ENCODE assay signal across 10 cellular contexts in the genomic region with DNA sequence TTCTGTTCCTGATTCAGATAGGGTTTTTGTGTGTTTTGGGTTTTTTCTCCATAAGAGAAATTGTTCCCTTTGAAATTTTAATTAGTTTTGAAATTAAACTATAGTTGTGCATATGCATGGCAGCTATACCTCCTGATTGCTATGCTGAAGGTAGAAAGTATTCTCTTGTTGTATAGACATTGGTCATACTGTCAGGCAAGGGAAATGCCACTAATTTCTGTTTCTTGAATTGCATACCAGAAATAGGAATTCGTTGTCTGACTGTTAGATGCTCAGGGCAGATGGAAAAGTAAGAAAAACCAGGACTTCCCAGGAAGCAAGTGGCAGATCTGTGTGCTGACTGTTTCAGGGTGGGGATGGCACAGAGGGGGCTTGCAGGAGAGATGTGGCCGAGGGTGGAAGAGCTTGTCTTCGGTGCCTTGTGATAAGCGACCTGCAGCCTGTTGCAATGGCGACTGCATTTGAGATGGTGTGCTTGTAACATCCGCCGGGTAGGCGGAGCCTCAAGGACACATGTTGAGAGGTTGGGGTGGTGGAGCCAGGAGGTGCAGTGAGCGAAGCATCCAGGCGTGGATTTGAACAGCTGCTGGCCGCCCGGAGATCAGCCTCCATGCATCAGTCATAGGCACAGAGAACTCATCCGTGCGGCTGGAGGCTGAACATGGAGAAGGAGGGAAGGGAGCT. TPM values are rescaled to one million over a fixed set of nuclear protein-coding genes. Genes with fewer than 3 reads are reported as not detected.
DNase-seq lines count a peak whose midpoint lies in the region; ATAC-seq and TF ChIP-seq lines count a peak whose summit lies in the region.
"Had no signal": no experiment of that assay in that cellular context is flagged by ENCODE, and none has a peak within 500 bp of the region (broad histone marks: within the 10 kb centered on the region; RNA-seq: fewer than 3 reads in every experiment).

No MANE protein-coding gene starts in this region.

- peaks cover 11% of the 10 kb centered on the region for H3K27me3 Mint-ChIP-seq in GM23338 (ENCODE audit: insufficient read depth, low read depth, poor library complexity)
- no peaks in the 10 kb centered on the region for H3K27me3 Mint-ChIP-seq in mesothelial cell of epicardium (ENCODE audit: low read depth)

- in situ Hi-C loops in GM13976 (cut with MboI; ENCODE audit: low sequenced_read_pairs, unreplicated experiment) = no loop called here

- H3K27ac Mint-ChIP-seq in GM23338 (peak overlapping the region; percentile 83), mesothelial cell of epicardium (peak overlapping the region; percentile 28)

- H3K36me3 Mint-ChIP-seq in GM23338 (ENCODE audit: low read depth) (no peaks in the 10 kb centered on the region), mesothelial cell of epicardium (no peaks in the 10 kb centered on the region)

- H3F3A ChIP-seq in GM23338 (replicated peaks; ENCODE audit: low read depth) = no peaks in the 10 kb centered on the region

- H3K36me3 ChIP-seq in GM23338 (ENCODE audit: insufficient read depth) (no peaks in the 10 kb centered on the region), WERI-Rb-1 (peaks cover 10% of the 10 kb centered on the region)
- H3K36me3 ChIP-seq: heart right ventricle had no signal

- H3K9me2 ChIP-seq in GM23338 (ENCODE audit: insufficient read depth) = no peaks in the 10 kb centered on the region

- H4K20me1 ChIP-seq in GM23338 (replicated peaks; ENCODE audit: insufficient read depth) = no peaks in the 10 kb centered on the region

- no peaks in the 10 kb centered on the region for H3K9me3 Mint-ChIP-seq in GM23338
- no peaks in the 10 kb centered on the region for H3K9me3 Mint-ChIP-seq in mesothelial cell of epicardium
- H3K9me3 Mint-ChIP-seq: CD8-positive, alpha-beta T cell had no signal

- H3K4me3 ChIP-seq in GM23338 = no peak overlapping the region; the same call in 1 of the 2 replicates
- H3K4me3 ChIP-seq in WERI-Rb-1 (ENCODE audit: low read depth, low read length) = no peak overlapping the region
- H3K4me3 ChIP-seq: heart right ventricle had no signal

- DNase-seq in GM23338 (ENCODE audit: low spot score) (peak; percentile 80), NCI-H1694 treated with DMSO at 0.1 percent for 48 hours (lab: John Stamatoyannopoulos, UW) (peak; percentile 95), WERI-Rb-1 (peak; percentile 69), mesothelial cell of epicardium (ENCODE audit: low spot score in 2 of 2, unreplicated experiment in 2 of 2) (no peak), NCI-H1105 treated with DMSO at 0.1 percent for 48 hours (lab: John Stamatoyannopoulos, UW) (no peak), GM13976 (ENCODE audit: low spot score) (no peak)
- DNase-seq: CD8-positive, alpha-beta T cell; heart right ventricle had no signal

- peaks cover 83% of the 10 kb centered on the region for H3K79me2 ChIP-seq in GM23338 (replicated peaks; ENCODE audit: insufficient read depth)

- no peak overlapping the region for H2AFZ ChIP-seq in GM23338

- TF ChIP-seq CTCF in GM23338 (conservative IDR thresholded peaks at IDR 0.05; ENCODE audit: low read depth in 2 of 2) (no peak), WERI-Rb-1 (IDR thresholded peaks at IDR 0.05; ENCODE audit: low read depth, low read length) (no peak), mesothelial cell of epicardium (IDR thresholded peaks at IDR 0.05; ENCODE audit: unreplicated experiment) (no peak), GM13976 (IDR thresholded peaks at IDR 0.05; ENCODE audit: borderline replicate concordance, control extremely low read depth, extremely low read depth, insufficient read depth, missing control alignments) (no peak)

- H3K27ac ChIP-seq in GM23338 (ENCODE audit: low read depth) = no peak overlapping the region
- no peak overlapping the region for H3K27ac ChIP-seq in WERI-Rb-1
- H3K27ac ChIP-seq: heart right ventricle had no signal

- H3K4me3 Mint-ChIP-seq in GM23338 = peak overlapping the region; percentile 10; the same call in 1 of the 3 replicates
- no peak overlapping the region for H3K4me3 Mint-ChIP-seq in mesothelial cell of epicardium
- H3K4me3 Mint-ChIP-seq: CD8-positive, alpha-beta T cell had no signal

- H3K4me1 ChIP-seq in GM23338 (ENCODE audit: insufficient read depth) = peaks cover 58% of the 10 kb centered on the region

- H3K4me1 Mint-ChIP-seq in GM23338 = peaks cover 82% of the 10 kb centered on the region
- H3K4me1 Mint-ChIP-seq in mesothelial cell of epicardium = peaks cover 79% of the 10 kb centered on the region

- no peaks in the 10 kb centered on the region for H3K9me3 ChIP-seq in WERI-Rb-1 (ENCODE audit: severe bottlenecking)
- H3K9me3 ChIP-seq: heart right ventricle had no signal

- H3K4me2 ChIP-seq in GM23338 = peak overlapping the region; percentile 55

- ATAC-seq in GM23338 (peak; percentile 60), GM21528 (IDR thresholded peaks at IDR 0.05; ENCODE audit: low FRiP score, unreplicated experiment) (no peak), GM19455 (IDR thresholded peaks at IDR 0.05; ENCODE audit: unreplicated experiment) (no peak)
- ATAC-seq: CD8-positive, alpha-beta T cell; heart right ventricle had no signal

- H3K27me3 ChIP-seq in GM23338 (ENCODE audit: insufficient read depth) = no peaks in the 10 kb centered on the region
- H3K27me3 ChIP-seq in WERI-Rb-1 (ENCODE audit: insufficient read depth, low read depth, severe bottlenecking) = no peaks in the 10 kb centered on the region
- H3K27me3 ChIP-seq: heart right ventricle had no signal

TF ChIP-seq in GM23338, 12 proteins besides CTCF, POLR2A, EP300 and RAD21 (continues in another document):
- TF ChIP-seq EZH2 (IDR thresholded peaks at IDR 0.05; ENCODE audit: low read depth, unreplicated experiment) (no peak), NANOG (IDR thresholded peaks at IDR 0.05; ENCODE audit: borderline replicate concordance) (no peak), CREB1 (CRISPR knock-in tag; IDR thresholded peaks at IDR 0.05; ENCODE audit: low read depth) (no peak), ZNF114 (CRISPR knock-in tag; IDR thresholded peaks at IDR 0.05) (no peak), STAT1 (IDR thresholded peaks at IDR 0.05; ENCODE audit: unreplicated experiment) (no peak), POLR2AphosphoS5 (IDR thresholded peaks at IDR 0.05; ENCODE audit: low read depth) (no peak), REST (IDR thresholded peaks at IDR 0.05; ENCODE audit: unreplicated experiment) (no peak)
- TF ChIP-seq, protein P1, sequence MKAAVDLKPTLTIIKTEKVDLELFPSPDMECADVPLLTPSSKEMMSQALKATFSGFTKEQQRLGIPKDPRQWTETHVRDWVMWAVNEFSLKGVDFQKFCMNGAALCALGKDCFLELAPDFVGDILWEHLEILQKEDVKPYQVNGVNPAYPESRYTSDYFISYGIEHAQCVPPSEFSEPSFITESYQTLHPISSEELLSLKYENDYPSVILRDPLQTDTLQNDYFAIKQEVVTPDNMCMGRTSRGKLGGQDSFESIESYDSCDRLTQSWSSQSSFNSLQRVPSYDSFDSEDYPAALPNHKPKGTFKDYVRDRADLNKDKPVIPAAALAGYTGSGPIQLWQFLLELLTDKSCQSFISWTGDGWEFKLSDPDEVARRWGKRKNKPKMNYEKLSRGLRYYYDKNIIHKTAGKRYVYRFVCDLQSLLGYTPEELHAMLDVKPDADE (IDR thresholded peaks at IDR 0.05) = no peak

RNA-seq across cellular contexts. Expression of gene RREB1, which starts 42.8 kb away (rescaled TPM):
- 25.5 and 29.1 TPM in 2 replicates for total RNA-seq in GM23338 (2014; rRNA removed; shearing (Covaris generic))
- polyA plus RNA-seq in GM23338 (2016; fragmentation: Nextera tagmentation; extraction: Ambion mirVana) = 7.9 and 8.5 TPM in 2 replicates
- total RNA-seq in mesothelial cell of epicardium = 55.4 to 63.0 TPM (median 57.5 TPM) in 3 replicates

Comparison
In these comparisons a context has a peak if more than half of its experiments do, and no peak if none do; other contexts are left out.
1. DNase-seq: peak in GM23338 (single experiment), NCI-H1694 treated with DMSO at 0.1 percent for 48 hours (single experiment) and WERI-Rb-1 (single experiment); none in mesothelial cell of epicardium (0 of 2), NCI-H1105 treated with DMSO at 0.1 percent for 48 hours (single experiment) and GM13976 (single experiment).